31 cellular contexts compared by ENCODE assay signal in the genomic region with DNA sequence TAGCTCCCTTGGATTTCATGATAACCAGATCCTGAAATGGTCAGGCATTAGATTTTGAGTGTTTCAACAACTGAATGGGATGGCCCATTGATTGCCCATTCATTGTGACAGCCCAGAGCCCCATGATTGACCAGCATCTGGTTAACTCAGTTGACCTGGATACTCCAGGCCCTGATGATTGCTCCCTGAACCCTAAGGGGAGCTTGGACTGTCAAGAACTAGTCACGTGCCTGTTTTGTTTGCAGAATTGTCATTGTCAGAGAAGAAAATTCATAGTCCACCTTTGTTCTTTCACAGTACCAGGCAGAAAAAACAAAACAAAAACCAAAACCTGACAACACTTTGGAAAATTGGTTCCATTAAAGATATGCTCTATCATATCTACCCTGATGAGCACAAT.
"Had no signal": no experiment of that assay in that cellular context is flagged by ENCODE, and none has a peak within 500 bp of the region (broad histone marks: within the 10 kb centered on the region; RNA-seq: fewer than 3 reads in every experiment).

No MANE protein-coding gene starts in this region.

- H3K9me3 ChIP-seq: adrenal gland, body of pancreas, esophagus muscularis mucosa, gastrocnemius medialis had no signal

- H3K4me3 ChIP-seq: adrenal gland, body of pancreas, esophagus muscularis mucosa, gastrocnemius medialis, heart left ventricle had no signal

- H3K27ac ChIP-seq: adrenal gland, body of pancreas, esophagus muscularis mucosa, foreskin keratinocyte, gastrocnemius medialis, heart left ventricle had no signal

- ATAC-seq: activated CD4-positive, alpha-beta T cell treated with anti-CD3 and anti-CD28 coated beads for 36 hours; activated CD8-positive, alpha-beta memory T cell treated with anti-CD3 and anti-CD28 coated beads, Interleukin-2, amount 10 ng/mL, durations not matched to agents 7 days and 5 days; activated CD8-positive, alpha-beta T cell treated with anti-CD3 and anti-CD28 coated beads, Interleukin-2, amount 10 ng/mL, durations not matched to agents 7 days and 5 days; activated naive CD8-positive, alpha-beta T cell treated with anti-CD3 and anti-CD28 coated beads, Interleukin-2, amount 50 U/mL, for 24 hours; body of pancreas; effector memory CD8-positive, alpha-beta T cell; foreskin keratinocyte; gastrocnemius medialis; heart left ventricle had no signal

- H3K36me3 ChIP-seq: adrenal gland, esophagus muscularis mucosa, gastrocnemius medialis, heart left ventricle had no signal

- DNase-seq: activated CD4-positive, alpha-beta memory T cell treated with anti-CD3 and anti-CD28 coated beads for 36 hours; activated CD4-positive, alpha-beta T cell treated with anti-CD3 and anti-CD28 coated beads for 36 hours; activated CD4-positive, alpha-beta T cell treated with anti-CD3 and anti-CD28 coated beads, Interleukin-2, amount 10 ng/mL, durations not matched to agents 24 days and 14 days; activated CD4-positive, CD25-positive, alpha-beta regulatory T cell; activated CD4-positive, CD25-positive, alpha-beta regulatory T cell treated with anti-CD3 and anti-CD28 coated beads, Interleukin-2, amount 50 U/mL, for 72 hours; activated CD8-positive, alpha-beta memory T cell treated with anti-CD3 and anti-CD28 coated beads, Interleukin-2, amount 10 ng/mL, durations not matched to agents 7 days and 5 days; activated CD8-positive, alpha-beta memory T cell treated with anti-CD3 and anti-CD28 coated beads, Interleukin-2, amount 50 U/mL, for 4 hours; activated CD8-positive, alpha-beta T cell treated with anti-CD3 and anti-CD28 coated beads, Interleukin-2, amount 10 ng/mL, durations not matched to agents 7 days and 5 days; activated effector memory CD4-positive, alpha-beta T cell treated with anti-CD3 and anti-CD28 coated beads, Interleukin-2, amount 50 U/mL, for 16 hours; activated naive CD4-positive, alpha-beta T cell treated with anti-CD3 and anti-CD28 coated beads for 36 hours; activated naive CD8-positive, alpha-beta T cell treated with anti-CD3 and anti-CD28 coated beads for 36 hours; activated naive CD8-positive, alpha-beta T cell treated with anti-CD3 and anti-CD28 coated beads, Interleukin-2, amount 50 U/mL, for 24 hours; activated T-cell treated with anti-CD3 and anti-CD28 coated beads, Interleukin-2, amount 50 U/mL, for 1 hour; activated T-cell treated with anti-CD3 and anti-CD28 coated beads, Interleukin-2, amount 50 U/mL, for 48 hours; adrenal gland; amygdala; aorta; body of pancreas; caudate nucleus; cortex of kidney; dermis blood vessel endothelial cell; effector CD4-positive, alpha-beta T cell; effector memory CD8-positive, alpha-beta T cell; erythroblast; foreskin keratinocyte; gastrocnemius medialis; glutamatergic neuron; heart left ventricle; hypothalamus had no signal

- H3K27me3 ChIP-seq: adrenal gland, body of pancreas, esophagus muscularis mucosa, foreskin keratinocyte, gastrocnemius medialis, heart left ventricle had no signal

- FAIRE-seq: colon had no signal

- H3K4me1 ChIP-seq: adrenal gland, body of pancreas, esophagus muscularis mucosa, foreskin keratinocyte, gastrocnemius medialis, heart left ventricle had no signal
